15 cellular contexts compared by ENCODE assay signal in the genomic region with DNA sequence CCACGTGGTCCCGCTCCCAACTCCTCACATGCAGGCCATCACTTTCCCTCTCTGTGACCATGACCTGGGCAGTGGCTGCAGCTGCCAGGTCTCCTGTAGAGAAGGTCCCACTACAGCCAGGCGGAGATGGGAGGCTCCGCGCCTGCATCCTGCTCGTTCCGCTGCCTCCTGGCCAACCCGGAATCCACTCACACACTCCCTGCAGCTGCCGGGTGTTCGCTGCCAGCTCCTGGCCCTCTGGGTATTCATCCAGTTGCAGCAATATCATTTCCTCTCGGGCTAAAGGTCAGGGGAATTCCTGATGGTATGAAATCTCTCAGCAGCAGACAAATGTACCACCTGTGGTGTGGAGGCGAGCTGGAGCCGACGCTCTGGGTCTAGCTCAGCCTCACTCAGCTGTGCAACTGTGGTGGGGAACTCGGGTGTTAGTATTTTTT.
DNase-seq lines count a peak whose midpoint lies in the region; ATAC-seq and TF ChIP-seq lines count a peak whose summit lies in the region.
"Had no signal": no experiment of that assay in that cellular context is flagged by ENCODE, and none has a peak within 500 bp of the region (broad histone marks: within the 10 kb centered on the region; RNA-seq: fewer than 3 reads in every experiment).

No MANE protein-coding gene starts in this region.

- DNase-seq in Daoy (ENCODE audit: low read depth): peak; percentile 30
- DNase-seq in GM19240 (ENCODE audit: insufficient read length, low spot score): peak; percentile 33
- DNase-seq in Panc1 (ENCODE audit: low read depth, low spot score): no peak
- DNase-seq in lung microvascular endothelial cell (ENCODE audit: low read depth in 2 of 2): peak; percentile 7 to 81
- no peak for DNase-seq in progenitor cell of endocrine pancreas (ENCODE audit: low spot score, unreplicated experiment)
- no peak for DNase-seq in nephron progenitor cell
- no peak for DNase-seq in NCI-H1694 treated with DMSO at 0.1 percent for 48 hours (lab: John Stamatoyannopoulos, UW)
- DNase-seq: activated T-cell treated with anti-CD3 and anti-CD28 coated beads, Interleukin-2, amount 50 U/mL, for 48 hours; brain microvascular endothelial cell; naive B cell; NCI-H526 treated with DMSO at 0.1 percent for 48 hours had no signal

- intact Hi-C loops in Panc1 (cut with micrococcal nuclease; ENCODE audit: unreplicated experiment): no loop called here

- peaks cover 3% of the 10 kb centered on the region; the same call in 1 of the 2 replicates for H3K27me3 ChIP-seq in Panc1 (ENCODE audit: control insufficient read depth, insufficient read depth, low read length)

- peaks cover 8% of the 10 kb centered on the region for H3K27me3 Mint-ChIP-seq in progenitor cell of endocrine pancreas
- peaks cover 8% of the 10 kb centered on the region for H3K27me3 Mint-ChIP-seq in nephron progenitor cell (ENCODE audit: low read depth, poor library complexity)

- H3K9me3 Mint-ChIP-seq in progenitor cell of endocrine pancreas (ENCODE audit: low read depth) (no peaks in the 10 kb centered on the region), nephron progenitor cell (no peaks in the 10 kb centered on the region)
- H3K9me3 Mint-ChIP-seq: naive B cell had no signal

- in situ Hi-C loops in Panc1 (cut with HindIII; ENCODE audit: low pct_unique_long_range_greater_than_20kb, low sequenced_read_pairs): no loop called here

- no peak overlapping the region for H3K27ac ChIP-seq in Panc1 (ENCODE audit: low read length)
- H3K27ac ChIP-seq: brain microvascular endothelial cell, epithelial cell of prostate had no signal

- no peaks in the 10 kb centered on the region for H3K36me3 Mint-ChIP-seq in progenitor cell of endocrine pancreas (ENCODE audit: insufficient read depth)
- H3K36me3 Mint-ChIP-seq in nephron progenitor cell (ENCODE audit: low read depth): no peaks in the 10 kb centered on the region
- H3K36me3 Mint-ChIP-seq: naive B cell had no signal

- no peaks in the 10 kb centered on the region for H3K36me3 ChIP-seq in Panc1 (ENCODE audit: control insufficient read depth, insufficient read depth, low read length)
- H3K36me3 ChIP-seq: brain microvascular endothelial cell had no signal

- no TSS peak for BruUV-seq in Panc1 (replicated peaks; lab: Mats Ljungman, UMichigan)

- no peak overlapping the region for H3K4me3 ChIP-seq in Panc1 (ENCODE audit: low read depth in 2 of 2, low read length in 2 of 2)

- POLR2A ChIA-PET in Panc1 (lab: Charles Lee): no interaction called here

- no peaks in the 10 kb centered on the region for H3K9me3 ChIP-seq in Panc1 (ENCODE audit: control insufficient read depth, insufficient read depth, low read depth, low read length)

- H3K4me3 Mint-ChIP-seq in progenitor cell of endocrine pancreas (ENCODE audit: low read depth) (no peak overlapping the region), nephron progenitor cell (no peak overlapping the region)
- H3K4me3 Mint-ChIP-seq: B cell, naive B cell had no signal

- CTCF ChIA-PET in Panc1 (lab: Charles Lee): no interaction called here

- H3K4me1 ChIP-seq in Panc1 (ENCODE audit: control insufficient read depth, insufficient read depth, low read length): no peaks in the 10 kb centered on the region; the same call in 1 of the 2 replicates

- H3K27ac Mint-ChIP-seq in progenitor cell of endocrine pancreas (no peak overlapping the region), nephron progenitor cell (no peak overlapping the region)
- H3K27ac Mint-ChIP-seq: B cell, naive B cell had no signal

- ATAC-seq in Panc1: peak; percentile 57; the same call in 1 of the 2 replicates
- no peak for ATAC-seq in GM21515 (IDR thresholded peaks at IDR 0.05; ENCODE audit: unreplicated experiment)
- ATAC-seq: SK-N-SH treated with all-trans-retinoic acid at 6 μM for 48 hours had no signal

- TF ChIP-seq CTCF in Panc1 (IDR thresholded peaks at IDR 0.05) (no peak), progenitor cell of endocrine pancreas (IDR thresholded peaks at IDR 0.05; ENCODE audit: unreplicated experiment) (no peak), nephron progenitor cell (IDR thresholded peaks at IDR 0.05) (no peak)

- H3K4me1 Mint-ChIP-seq in progenitor cell of endocrine pancreas (ENCODE audit: low read depth) (peaks cover 4% of the 10 kb centered on the region), nephron progenitor cell (peaks cover 21% of the 10 kb centered on the region)
- H3K4me1 Mint-ChIP-seq: B cell, naive B cell had no signal

Comparison
In these comparisons a context has a peak if more than half of its experiments do, and no peak if none do; other contexts are left out.
1. DNase-seq: peak in Daoy (single experiment), GM19240 (single experiment) and lung microvascular endothelial cell (2 of 2); none in Panc1 (single experiment), progenitor cell of endocrine pancreas (single experiment), nephron progenitor cell (single experiment) and NCI-H1694 treated with DMSO at 0.1 percent for 48 hours (single experiment).